Comparison of ENCODE assay signal across 8 cellular contexts in the genomic region with DNA sequence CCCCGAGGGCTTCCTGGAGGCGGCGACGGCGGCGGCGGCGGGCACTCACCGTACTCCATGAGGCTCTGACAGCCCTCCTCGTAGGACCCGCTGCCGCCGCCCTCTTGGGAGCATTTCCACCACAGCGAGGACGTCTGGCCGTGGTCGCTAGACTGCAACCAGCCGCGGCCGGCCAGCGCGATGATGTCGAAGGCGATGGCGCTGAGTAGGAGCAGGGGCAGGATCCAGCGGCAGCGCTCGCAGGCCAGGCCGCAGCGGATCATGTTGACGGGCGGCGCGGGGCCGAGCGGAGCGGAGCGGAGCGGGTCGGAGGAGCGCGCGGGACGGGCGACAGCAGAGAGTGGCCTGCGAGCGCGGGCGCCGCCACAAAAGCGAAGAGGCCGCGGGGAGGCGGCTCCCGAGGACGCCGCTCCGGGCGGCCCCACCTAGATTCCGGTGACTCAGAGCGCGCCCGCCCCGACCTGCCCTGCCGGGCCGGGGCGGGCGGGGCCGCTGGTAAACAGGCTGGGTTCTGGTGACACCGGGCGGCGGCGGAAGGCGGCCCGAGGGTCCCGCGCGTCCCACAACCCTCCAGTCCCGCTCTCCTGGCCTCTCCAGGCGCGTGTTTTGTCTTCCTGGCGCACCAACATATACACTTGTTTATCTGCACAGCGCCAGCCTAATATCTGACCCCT. TPM values are rescaled to one million over a fixed set of nuclear protein-coding genes. Genes with fewer than 3 reads are reported as not detected.
DNase-seq lines count a peak whose midpoint lies in the region; ATAC-seq and TF ChIP-seq lines count a peak whose summit lies in the region.

Gene PERP, minus strand, starts transcription at position 342 of the 674 bp plus-strand sequence. Its CDS starts 79 bp downstream, at position 263.

- TF ChIP-seq CTCF in NB4 (IDR thresholded peaks at IDR 0.05; ENCODE audit: low read depth, low read length) = no peak
- TF ChIP-seq CTCF in left lung (IDR thresholded peaks at IDR 0.05) = no peak

- H3K27ac ChIP-seq in left lung = peak within 1 kb of the TSS; percentile 82 to 84

- peak within 1 kb of the TSS; percentile 92 for H3K4me3 Mint-ChIP-seq in activated CD4-positive, alpha-beta T cell treated with anti-CD3 and anti-CD28 coated beads, Interleukin-2, amount 10 ng/mL, durations not matched to agents 24 days and 14 days

- peaks cover 29 to 68% of the 10 kb centered on the region in 2 donors for H3K27me3 ChIP-seq in left lung

- peaks cover 2% of the 10 kb centered on the region for H3K36me3 Mint-ChIP-seq in activated CD4-positive, alpha-beta T cell treated with anti-CD3 and anti-CD28 coated beads, Interleukin-2, amount 10 ng/mL, durations not matched to agents 24 days and 14 days (ENCODE audit: low read depth)

- DNase-seq in DMS153 treated with DMSO at 0.1 percent for 48 hours (lab: John Stamatoyannopoulos, UW; ENCODE audit: unreplicated experiment) (peak; percentile 46), NB4 (ENCODE audit: low read depth) (peak; percentile 78), dedifferentiated amniotic fluid mesenchymal stem cell (ENCODE audit: extremely low spot score) (peak; percentile 37), left lung (peak; percentile 75 to 93), NCI-H2227 treated with DMSO at 0.1 percent for 48 hours (lab: John Stamatoyannopoulos, UW) (no peak)
- DNase-seq in activated CD4-positive, alpha-beta T cell treated with anti-CD3 and anti-CD28 coated beads, Interleukin-2, amount 10 ng/mL, durations not matched to agents 24 days and 14 days = peak; percentile 91
- peak; percentile 62 to 63 for DNase-seq in stimulated activated CD4-positive, alpha-beta T cell treated with anti-CD3 and anti-CD28 coated beads, Interleukin-2, amount 100 ng/mL, for 48 hours

- H3K4me1 ChIP-seq in left lung = peaks cover 0 to 13% of the 10 kb centered on the region in 2 donors

- no peaks in the 10 kb centered on the region for H3K9me3 Mint-ChIP-seq in activated CD4-positive, alpha-beta T cell treated with anti-CD3 and anti-CD28 coated beads, Interleukin-2, amount 10 ng/mL, durations not matched to agents 24 days and 14 days

- H3K4me3 ChIP-seq in NB4 (ENCODE audit: low read depth, low read length) (peak within 1 kb of the TSS; percentile 50), left lung (peak within 1 kb of the TSS; percentile 52 to 57)

- ATAC-seq in GM21723 (IDR thresholded peaks at IDR 0.05; ENCODE audit: unreplicated experiment) (peak; percentile 80), left lung (peak; percentile 95)

- H3K4me1 Mint-ChIP-seq in activated CD4-positive, alpha-beta T cell treated with anti-CD3 and anti-CD28 coated beads, Interleukin-2, amount 10 ng/mL, durations not matched to agents 24 days and 14 days = peaks cover 22% of the 10 kb centered on the region

- no peaks in the 10 kb centered on the region for H3K36me3 ChIP-seq in left lung

- H3K27ac Mint-ChIP-seq in activated CD4-positive, alpha-beta T cell treated with anti-CD3 and anti-CD28 coated beads, Interleukin-2, amount 10 ng/mL, durations not matched to agents 24 days and 14 days = peak within 1 kb of the TSS; percentile 85

- peaks cover 38% of the 10 kb centered on the region for H3K27me3 Mint-ChIP-seq in activated CD4-positive, alpha-beta T cell treated with anti-CD3 and anti-CD28 coated beads, Interleukin-2, amount 10 ng/mL, durations not matched to agents 24 days and 14 days

- TF ChIP-seq POLR2A in NB4 (IDR thresholded peaks at IDR 0.05; ENCODE audit: extremely low read depth, insufficient read length) = peak; percentile 18

- no peaks in the 10 kb centered on the region for H3K9me3 ChIP-seq in left lung

- intact Hi-C loops in activated CD4-positive, alpha-beta T cell treated with anti-CD3 and anti-CD28 coated beads, Interleukin-2, amount 10 ng/mL, durations not matched to agents 24 days and 14 days (cut with micrococcal nuclease) = loop anchor here (5.0 to 10.0 kb wide), 6 partner anchors 55 to 1012 kb away; partner anchors contain the start of genes ARFGEF3, CCDC28A and OLIG3
- intact Hi-C loops in left lung (cut with DNase I) = loop anchor here in 1 of 2 donors (5.0 kb wide), 1 partner anchor 105 kb away; no protein-coding TSS in a partner anchor

RNA-seq across cellular contexts. Expression of gene PERP, which starts in this region (rescaled TPM):
- 4.8 TPM in 2 replicates for total RNA-seq in activated CD4-positive, alpha-beta T cell treated with anti-CD3 and anti-CD28 coated beads, Interleukin-2, amount 10 ng/mL, durations not matched to agents 24 days and 14 days
- 10 to 100 TPM; 31.4 to 64.9 TPM for total RNA-seq in left lung
